31 cellular contexts compared by ENCODE assay signal in genomic region chr13:52669677-52670076, GRCh38. TPM values are rescaled to one million over a fixed set of nuclear protein-coding genes. Genes with fewer than 3 reads are reported as not detected.
A peak's percentile ranks its signal among the peaks of the same experiment; 100 is the strongest.
DNase-seq lines count a peak whose midpoint lies in the region; ATAC-seq, FAIRE-seq and TF ChIP-seq lines count a peak whose summit lies in the region.
"Had no signal": no experiment of that assay in that cellular context is flagged by ENCODE, and none has a peak within 500 bp of the region (broad histone marks: within the 10 kb centered on the region; RNA-seq: fewer than 3 reads in every experiment).

No MANE protein-coding gene starts in this region.

- no peak overlapping the region for H3K4me3 Mint-ChIP-seq in activated CD8-positive, alpha-beta T cell treated with anti-CD3 and anti-CD28 coated beads for 36 hours
- no peak overlapping the region for H3K4me3 Mint-ChIP-seq in activated CD8-positive, alpha-beta T cell treated with anti-CD3 and anti-CD28 coated beads, Interleukin-2, amount 10 ng/mL, durations not matched to agents 7 days and 5 days
- H3K4me3 Mint-ChIP-seq in progenitor cell of endocrine pancreas (ENCODE audit: low read depth) (no peak overlapping the region), neural progenitor cell (no peak overlapping the region)
- H3K4me3 Mint-ChIP-seq: activated CD4-positive, alpha-beta memory T cell treated with anti-CD3 and anti-CD28 coated beads, Interleukin-2, amount 10 ng/mL, durations not matched to agents 7 days and 5 days; activated naive CD4-positive, alpha-beta T cell treated with anti-CD3 and anti-CD28 coated beads, Interleukin-2, amount 10 ng/mL, durations not matched to agents 7 days and 5 days; activated T-helper 17 cell treated with anti-CD3 and anti-CD28 coated beads, Interleukin-2, amount 50 U/mL, for 72 hours; B cell; CD8-positive, alpha-beta memory T cell; naive B cell; stimulated activated effector memory CD8-positive, alpha-beta T cell treated with anti-CD3 and anti-CD28 coated beads, Interleukin-12 subunit alpha, Interleukin-12 subunit beta, amount 100 ng/mL, for 72 hours; T-helper 17 cell had no signal

- H3K4me1 ChIP-seq in RWPE2 (ENCODE audit: insufficient read depth, poor library complexity, severe bottlenecking) (no peaks in the 10 kb centered on the region), neural progenitor cell (no peaks in the 10 kb centered on the region)
- H3K4me1 ChIP-seq: A549, gastrocnemius medialis, upper lobe of left lung had no signal

- H3K4me3 ChIP-seq in RWPE2 (ENCODE audit: severe bottlenecking) (no peak overlapping the region), neural progenitor cell (no peak overlapping the region)
- H3K4me3 ChIP-seq: A549, body of pancreas, gastrocnemius medialis, upper lobe of left lung had no signal

- peaks cover 2% of the 10 kb centered on the region for H3K4me1 Mint-ChIP-seq in activated CD8-positive, alpha-beta T cell treated with anti-CD3 and anti-CD28 coated beads for 36 hours (ENCODE audit: low read depth)
- no peaks in the 10 kb centered on the region for H3K4me1 Mint-ChIP-seq in activated CD8-positive, alpha-beta T cell treated with anti-CD3 and anti-CD28 coated beads, Interleukin-2, amount 10 ng/mL, durations not matched to agents 7 days and 5 days (ENCODE audit: low read depth)
- H3K4me1 Mint-ChIP-seq in progenitor cell of endocrine pancreas (ENCODE audit: low read depth) (peaks cover 3% of the 10 kb centered on the region), neural progenitor cell (no peaks in the 10 kb centered on the region)
- H3K4me1 Mint-ChIP-seq: activated CD4-positive, alpha-beta memory T cell treated with anti-CD3 and anti-CD28 coated beads, Interleukin-2, amount 10 ng/mL, durations not matched to agents 7 days and 5 days; activated naive CD4-positive, alpha-beta T cell treated with anti-CD3 and anti-CD28 coated beads, Interleukin-2, amount 10 ng/mL, durations not matched to agents 7 days and 5 days; activated T-helper 17 cell treated with anti-CD3 and anti-CD28 coated beads, Interleukin-2, amount 50 U/mL, for 72 hours; B cell had no signal

- no peaks in the 10 kb centered on the region for H3K27me3 ChIP-seq in RWPE2 (ENCODE audit: insufficient read depth, poor library complexity, severe bottlenecking)
- no peaks in the 10 kb centered on the region for H3K27me3 ChIP-seq in neural progenitor cell
- H3K27me3 ChIP-seq: body of pancreas, gastrocnemius medialis, upper lobe of left lung had no signal

- no peak overlapping the region for H3K4me2 ChIP-seq in neural progenitor cell
- H3K4me2 ChIP-seq: A549 had no signal

- no peak overlapping the region for H2AFZ ChIP-seq in neural progenitor cell (replicated peaks)

- H3K36me3 Mint-ChIP-seq in activated CD8-positive, alpha-beta T cell treated with anti-CD3 and anti-CD28 coated beads for 36 hours (ENCODE audit: low read depth): peaks cover 18% of the 10 kb centered on the region
- H3K36me3 Mint-ChIP-seq in activated CD8-positive, alpha-beta T cell treated with anti-CD3 and anti-CD28 coated beads, Interleukin-2, amount 10 ng/mL, durations not matched to agents 7 days and 5 days (ENCODE audit: low read depth): peaks cover 25% of the 10 kb centered on the region
- H3K36me3 Mint-ChIP-seq in progenitor cell of endocrine pancreas (ENCODE audit: insufficient read depth) (peaks cover 14% of the 10 kb centered on the region), neural progenitor cell (peaks cover 11% of the 10 kb centered on the region)

- H3K27ac Mint-ChIP-seq in activated CD8-positive, alpha-beta T cell treated with anti-CD3 and anti-CD28 coated beads for 36 hours: no peak overlapping the region
- no peak overlapping the region for H3K27ac Mint-ChIP-seq in activated CD8-positive, alpha-beta T cell treated with anti-CD3 and anti-CD28 coated beads, Interleukin-2, amount 10 ng/mL, durations not matched to agents 7 days and 5 days
- no peak overlapping the region for H3K27ac Mint-ChIP-seq in progenitor cell of endocrine pancreas
- H3K27ac Mint-ChIP-seq in neural progenitor cell: no peak overlapping the region
- H3K27ac Mint-ChIP-seq: activated CD4-positive, alpha-beta memory T cell treated with anti-CD3 and anti-CD28 coated beads, Interleukin-2, amount 10 ng/mL, durations not matched to agents 7 days and 5 days; activated naive CD4-positive, alpha-beta T cell treated with anti-CD3 and anti-CD28 coated beads, Interleukin-2, amount 10 ng/mL, durations not matched to agents 7 days and 5 days; activated T-helper 17 cell treated with anti-CD3 and anti-CD28 coated beads, Interleukin-2, amount 50 U/mL, for 72 hours; B cell; naive B cell; stimulated activated effector memory CD8-positive, alpha-beta T cell treated with anti-CD3 and anti-CD28 coated beads, Interleukin-12 subunit alpha, Interleukin-12 subunit beta, amount 100 ng/mL, for 72 hours; T-helper 17 cell had no signal

- no peaks in the 10 kb centered on the region for H3K27me3 Mint-ChIP-seq in activated CD8-positive, alpha-beta T cell treated with anti-CD3 and anti-CD28 coated beads for 36 hours
- no peaks in the 10 kb centered on the region for H3K27me3 Mint-ChIP-seq in activated CD8-positive, alpha-beta T cell treated with anti-CD3 and anti-CD28 coated beads, Interleukin-2, amount 10 ng/mL, durations not matched to agents 7 days and 5 days (ENCODE audit: low read depth)
- H3K27me3 Mint-ChIP-seq in progenitor cell of endocrine pancreas: no peaks in the 10 kb centered on the region
- H3K27me3 Mint-ChIP-seq in neural progenitor cell (ENCODE audit: insufficient read depth, low read depth): no peaks in the 10 kb centered on the region
- H3K27me3 Mint-ChIP-seq: activated CD4-positive, alpha-beta memory T cell treated with anti-CD3 and anti-CD28 coated beads, Interleukin-2, amount 10 ng/mL, durations not matched to agents 7 days and 5 days; activated naive CD4-positive, alpha-beta T cell treated with anti-CD3 and anti-CD28 coated beads, Interleukin-2, amount 10 ng/mL, durations not matched to agents 7 days and 5 days; activated T-helper 17 cell treated with anti-CD3 and anti-CD28 coated beads, Interleukin-2, amount 50 U/mL, for 72 hours; B cell; CD8-positive, alpha-beta memory T cell; naive B cell; T-helper 17 cell had no signal

- peak; percentile 27 for TF ChIP-seq CTCF in activated CD8-positive, alpha-beta T cell treated with anti-CD3 and anti-CD28 coated beads for 36 hours (IDR thresholded peaks at IDR 0.05)
- peak; percentile 3 for TF ChIP-seq CTCF in RWPE2 (IDR thresholded peaks at IDR 0.05; ENCODE audit: poor library complexity, severe bottlenecking)
- TF ChIP-seq CTCF in progenitor cell of endocrine pancreas (IDR thresholded peaks at IDR 0.05; ENCODE audit: unreplicated experiment): no peak
- TF ChIP-seq CTCF in neural progenitor cell (IDR thresholded peaks at IDR 0.05): no peak

- intact Hi-C loops in activated CD8-positive, alpha-beta T cell treated with anti-CD3 and anti-CD28 coated beads for 36 hours (cut with micrococcal nuclease): no loop called here

- H3K36me3 ChIP-seq in RWPE2 (ENCODE audit: low read depth) (peaks cover 77% of the 10 kb centered on the region), neural progenitor cell (peaks cover 9% of the 10 kb centered on the region)

- FAIRE-seq in frontal cortex (lab: Jason Lieb, UNC): peak; percentile 13
- FAIRE-seq: A549, endometrium, TTC549 had no signal

- no peak for ATAC-seq in activated CD8-positive, alpha-beta T cell treated with anti-CD3 and anti-CD28 coated beads for 36 hours
- no peak for ATAC-seq in activated CD8-positive, alpha-beta T cell treated with anti-CD3 and anti-CD28 coated beads, Interleukin-2, amount 10 ng/mL, durations not matched to agents 7 days and 5 days
- ATAC-seq in RWPE2 (ENCODE audit: low read depth) (no peak), HG03521 (IDR thresholded peaks at IDR 0.05; ENCODE audit: unreplicated experiment) (no peak)
- ATAC-seq: A549; activated T-helper 17 cell treated with anti-CD3 and anti-CD28 coated beads, Interleukin-2, amount 50 U/mL, for 72 hours; body of pancreas; gastrocnemius medialis; stimulated activated effector memory CD8-positive, alpha-beta T cell treated with anti-CD3 and anti-CD28 coated beads, Interleukin-12 subunit alpha, Interleukin-12 subunit beta, amount 100 ng/mL, for 72 hours; T-helper 17 cell had no signal

- H3K9ac ChIP-seq in neural progenitor cell: no peak overlapping the region

- CTCF ChIA-PET in activated CD8-positive, alpha-beta T cell treated with anti-CD3 and anti-CD28 coated beads for 36 hours (lab: Charles Lee): no interaction called here
- CTCF ChIA-PET in activated CD8-positive, alpha-beta T cell treated with anti-CD3 and anti-CD28 coated beads, Interleukin-2, amount 10 ng/mL, durations not matched to agents 7 days and 5 days (lab: Charles Lee): interaction anchor here (1.0 to 2.8 kb wide), 2 partner anchors 17 to 139 kb away, joined by 5 to 15 read pairs; partner anchors contain the start of gene SUGT1

- H3K9me3 Mint-ChIP-seq in activated CD8-positive, alpha-beta T cell treated with anti-CD3 and anti-CD28 coated beads for 36 hours: no peaks in the 10 kb centered on the region
- no peaks in the 10 kb centered on the region for H3K9me3 Mint-ChIP-seq in activated CD8-positive, alpha-beta T cell treated with anti-CD3 and anti-CD28 coated beads, Interleukin-2, amount 10 ng/mL, durations not matched to agents 7 days and 5 days (ENCODE audit: insufficient read depth)
- H3K9me3 Mint-ChIP-seq in progenitor cell of endocrine pancreas (ENCODE audit: low read depth) (no peaks in the 10 kb centered on the region), neural progenitor cell (no peaks in the 10 kb centered on the region)
- H3K9me3 Mint-ChIP-seq: activated CD4-positive, alpha-beta memory T cell treated with anti-CD3 and anti-CD28 coated beads, Interleukin-2, amount 10 ng/mL, durations not matched to agents 7 days and 5 days; activated naive CD4-positive, alpha-beta T cell treated with anti-CD3 and anti-CD28 coated beads, Interleukin-2, amount 10 ng/mL, durations not matched to agents 7 days and 5 days; activated T-helper 17 cell treated with anti-CD3 and anti-CD28 coated beads, Interleukin-2, amount 50 U/mL, for 72 hours; CD8-positive, alpha-beta memory T cell; naive B cell; stimulated activated effector memory CD8-positive, alpha-beta T cell treated with anti-CD3 and anti-CD28 coated beads, Interleukin-12 subunit alpha, Interleukin-12 subunit beta, amount 100 ng/mL, for 72 hours had no signal

- H3K79me2 ChIP-seq in neural progenitor cell (ENCODE audit: low read depth): peaks cover 11% of the 10 kb centered on the region

- DNase-seq in activated CD8-positive, alpha-beta T cell treated with anti-CD3 and anti-CD28 coated beads for 36 hours: no peak
- DNase-seq in activated CD8-positive, alpha-beta T cell treated with anti-CD3 and anti-CD28 coated beads, Interleukin-2, amount 10 ng/mL, durations not matched to agents 7 days and 5 days: no peak
- DNase-seq in RWPE2 (ENCODE audit: low spot score) (no peak), frontal cortex (ENCODE audit: low spot score in 2 of 2) (no peak), SKM-1 treated with dmso at 0.1 percent for 144 hours (lab: John Stamatoyannopoulos, UW; ENCODE audit: unreplicated experiment) (no peak), progenitor cell of endocrine pancreas (ENCODE audit: low spot score, unreplicated experiment) (no peak), neural progenitor cell (ENCODE audit: low spot score) (no peak)
- DNase-seq: activated CD4-positive, alpha-beta memory T cell treated with anti-CD3 and anti-CD28 coated beads, Interleukin-2, amount 10 ng/mL, durations not matched to agents 7 days and 5 days; activated naive CD4-positive, alpha-beta T cell treated with anti-CD3 and anti-CD28 coated beads, Interleukin-2, amount 10 ng/mL, durations not matched to agents 7 days and 5 days; body of pancreas; CD8-positive, alpha-beta memory T cell; DMS153; gastrocnemius medialis; kidney glomerular epithelial cell; midbrain; naive B cell; NCI-H1092; NCI-H1694; NCI-H2171; NCI-H510A; RPMI8226; substantia nigra; T-helper 17 cell; upper lobe of left lung had no signal

- POLR2A ChIA-PET in activated CD8-positive, alpha-beta T cell treated with anti-CD3 and anti-CD28 coated beads for 36 hours (lab: Charles Lee): interaction anchor here (0.8 kb wide), 1 partner anchor 15 kb away, joined by 3 read pairs; no protein-coding TSS in a partner anchor
- POLR2A ChIA-PET in activated CD8-positive, alpha-beta T cell treated with anti-CD3 and anti-CD28 coated beads, Interleukin-2, amount 10 ng/mL, durations not matched to agents 7 days and 5 days (lab: Charles Lee): no interaction called here

- no peak overlapping the region for H3K27ac ChIP-seq in RWPE2 (ENCODE audit: poor library complexity, severe bottlenecking)
- no peak overlapping the region for H3K27ac ChIP-seq in neural progenitor cell
- H3K27ac ChIP-seq: A549, body of pancreas, gastrocnemius medialis, upper lobe of left lung had no signal

- no peaks in the 10 kb centered on the region for H3F3A ChIP-seq in neural progenitor cell (ENCODE audit: low read depth)

- H4K20me1 ChIP-seq in neural progenitor cell (ENCODE audit: low read depth): no peaks in the 10 kb centered on the region

- H3K9me3 ChIP-seq in RWPE2 (ENCODE audit: severe bottlenecking): no peaks in the 10 kb centered on the region
- no peaks in the 10 kb centered on the region for H3K9me3 ChIP-seq in neural progenitor cell (ENCODE audit: low read depth)
- H3K9me3 ChIP-seq: A549, body of pancreas, gastrocnemius medialis, upper lobe of left lung had no signal

RNA-seq across cellular contexts. Expression of gene SUGT1, which starts 17.0 kb away (rescaled TPM):
- 10 to 100 TPM; 52.0 to 52.5 TPM for total RNA-seq in activated CD8-positive, alpha-beta T cell treated with anti-CD3 and anti-CD28 coated beads for 36 hours
- total RNA-seq in activated CD8-positive, alpha-beta T cell treated with anti-CD3 and anti-CD28 coated beads, Interleukin-2, amount 10 ng/mL, durations not matched to agents 7 days and 5 days: 10 to 100 TPM; 48.5 to 50.7 TPM
- 62.4 TPM for total RNA-seq in frontal cortex
- total RNA-seq in progenitor cell of endocrine pancreas: 67.8 and 68.0 TPM in 2 replicates
- 47.5 and 67.0 TPM in 2 replicates for total RNA-seq in neural progenitor cell (ENCODE audit: low replicate concordance)

RNA-seq across cellular contexts. Expression of gene HNRNPA1L2, which starts 27.4 kb away (rescaled TPM):
- 1 to 10 TPM; 7.8 to 9.2 TPM for total RNA-seq in activated CD8-positive, alpha-beta T cell treated with anti-CD3 and anti-CD28 coated beads for 36 hours
- total RNA-seq in activated CD8-positive, alpha-beta T cell treated with anti-CD3 and anti-CD28 coated beads, Interleukin-2, amount 10 ng/mL, durations not matched to agents 7 days and 5 days: 10 to 100 TPM; 10.4 TPM
- total RNA-seq in frontal cortex: 9.4 TPM
- total RNA-seq in progenitor cell of endocrine pancreas: 10.7 and 12.0 TPM in 2 replicates
- 4.7 and 5.9 TPM in 2 replicates for total RNA-seq in neural progenitor cell (ENCODE audit: low replicate concordance)

Comparison
In these comparisons a context has a peak if more than half of its experiments do, and no peak if none do; other contexts are left out.
1. CTCF ChIP-seq: peak in activated CD8-positive, alpha-beta T cell treated with anti-CD3 and anti-CD28 coated beads for 36 hours (single experiment) and RWPE2 (single experiment); none in progenitor cell of endocrine pancreas (single experiment) and neural progenitor cell (single experiment).